In the genomic region with DNA sequence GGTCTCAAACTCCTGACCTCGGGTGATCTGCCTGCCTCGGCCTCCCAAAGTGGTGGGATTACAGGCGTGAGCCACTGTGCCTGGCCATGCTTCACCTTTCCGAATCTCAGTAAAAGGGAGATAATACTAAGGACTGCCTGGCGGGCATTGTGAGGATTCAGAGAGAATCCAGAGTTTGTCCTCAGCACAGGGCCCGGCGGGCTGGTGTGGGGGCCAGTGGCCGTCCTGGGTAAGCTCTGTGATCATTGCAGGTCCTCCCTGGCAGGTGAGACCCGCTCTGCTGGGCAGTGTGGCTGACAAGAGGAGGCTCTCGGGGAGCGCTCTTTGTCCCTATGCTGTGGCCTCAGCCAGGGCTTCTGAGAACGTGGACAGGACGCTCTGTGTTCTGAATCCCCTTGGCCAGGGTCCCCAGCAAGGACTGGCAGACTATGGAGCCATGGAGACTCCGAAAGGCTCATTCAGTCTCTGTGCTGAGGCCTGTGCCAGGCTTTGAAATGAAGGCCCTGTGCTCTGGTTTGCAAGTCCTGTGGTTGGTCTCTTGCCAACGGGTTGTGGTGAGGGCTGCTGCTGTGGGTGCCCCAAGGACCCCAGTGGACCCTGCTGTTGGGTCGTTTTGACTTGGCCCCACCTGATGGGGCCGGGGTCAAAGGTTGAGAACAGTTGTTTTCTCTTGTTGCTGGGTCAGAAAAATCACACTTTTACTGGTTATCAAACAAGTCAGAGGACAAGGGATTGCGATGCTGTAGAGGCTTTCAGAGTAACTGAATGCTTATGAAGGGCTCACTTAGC, we compare ENCODE assay signal across 12 cellular contexts. TPM values are rescaled to one million over a fixed set of nuclear protein-coding genes. Genes with fewer than 3 reads are reported as not detected.
DNase-seq lines count a peak whose midpoint lies in the region; ATAC-seq and TF ChIP-seq lines count a peak whose summit lies in the region.
"Had no signal": no experiment of that assay in that cellular context is flagged by ENCODE, and none has a peak within 500 bp of the region (broad histone marks: within the 10 kb centered on the region; RNA-seq: fewer than 3 reads in every experiment).

No MANE protein-coding gene starts in this region.

- no peaks in the 10 kb centered on the region for H3K9me3 ChIP-seq in cardiac muscle cell (ENCODE audit: low read depth)
- H3K9me3 ChIP-seq in adipocyte (ENCODE audit: control insufficient read depth, low read length): no peaks in the 10 kb centered on the region
- no peaks in the 10 kb centered on the region for H3K9me3 ChIP-seq in tibial nerve

- intact Hi-C loops in Right ventricle myocardium superior (cut with DNase I): no loop called here

- H3K4me1 ChIP-seq in cardiac muscle cell (ENCODE audit: low read depth) (peaks cover 42% of the 10 kb centered on the region), adipocyte (ENCODE audit: control insufficient read depth, insufficient read depth, low read length) (peaks cover 31% of the 10 kb centered on the region), tibial nerve (peaks cover 0 to 58% (median 24%) of the 10 kb centered on the region in 4 donors)

- peaks cover 21% of the 10 kb centered on the region for H3K4me1 Mint-ChIP-seq in memory B cell

- no peak for ATAC-seq in Right ventricle myocardium superior (ENCODE audit: poor library complexity)
- no peak for ATAC-seq in memory B cell (ENCODE audit: low read depth)

- WGBS in tibial nerve, 2 donors: 72 to 76% methylated on average over 16 to 18 of the region's 18 CpGs

- peaks cover 4% of the 10 kb centered on the region for H3K36me3 ChIP-seq in cardiac muscle cell
- peaks cover 15% of the 10 kb centered on the region for H3K36me3 ChIP-seq in adipocyte (ENCODE audit: control insufficient read depth, insufficient read depth, low read length, severe bottlenecking)
- peaks cover 0 to 24% (median 0%) of the 10 kb centered on the region in 3 donors for H3K36me3 ChIP-seq in tibial nerve

- H3K9me3 Mint-ChIP-seq in memory B cell: no peaks in the 10 kb centered on the region

- no peaks in the 10 kb centered on the region for H3K27me3 Mint-ChIP-seq in memory B cell

- peak overlapping the region; percentile 15 for H3K9ac ChIP-seq in adipocyte (ENCODE audit: low read length)

- H3K4me3 Mint-ChIP-seq in memory B cell: peak overlapping the region; percentile 85

- H3K27me3 ChIP-seq in cardiac muscle cell (no peaks in the 10 kb centered on the region), adipocyte (replicated peaks; ENCODE audit: control insufficient read depth, insufficient read depth, low read length) (no peaks in the 10 kb centered on the region), tibial nerve (no peaks in the 10 kb centered on the region)

- H3K27ac ChIP-seq in cardiac muscle cell (peak overlapping the region; percentile 47), tibial nerve (peak overlapping the region in 3 of 4 donors; percentile 95 to 100 (median 98))
- H3K27ac ChIP-seq: C4-2B had no signal

- no peak for TF ChIP-seq EP300 in tibial nerve (IDR thresholded peaks at IDR 0.05)

- peak overlapping the region; percentile 94 for H3K27ac Mint-ChIP-seq in memory B cell

- H3K4me3 ChIP-seq in cardiac muscle cell: no peak overlapping the region
- no peak overlapping the region for H3K4me3 ChIP-seq in adipocyte (ENCODE audit: low read length)
- no peak overlapping the region for H3K4me3 ChIP-seq in tibial nerve

- no peak for TF ChIP-seq CTCF in cardiac muscle cell (IDR thresholded peaks at IDR 0.05; ENCODE audit: low read depth, low read length)
- no peak for TF ChIP-seq CTCF in tibial nerve (IDR thresholded peaks at IDR 0.05)

- DNase-seq in cardiac muscle cell (ENCODE audit: low read depth in 1 of 2, low spot score in 1 of 2) (no peak), Right ventricle myocardium superior (no peak), adipocyte (ENCODE audit: low read depth) (no peak), memory B cell (ENCODE audit: low spot score in 2 of 2) (no peak), tibial nerve (ENCODE audit: low spot score in 2 of 2) (no peak), NCI-H2107 treated with DMSO at 0.1 percent for 48 hours (lab: John Stamatoyannopoulos, UW; ENCODE audit: unreplicated experiment) (no peak), SK-N-DZ (ENCODE audit: low spot score) (no peak), HT-29 (ENCODE audit: low spot score) (no peak)
- DNase-seq: NCI-H1436 treated with DMSO at 0.1 percent for 48 hours had no signal

- peaks cover 4% of the 10 kb centered on the region for H3K36me3 Mint-ChIP-seq in memory B cell

- TF ChIP-seq POLR2A in tibial nerve (IDR thresholded peaks at IDR 0.05): no peak

RNA-seq across cellular contexts. Expression of gene TPCN2, which starts 2.1 kb away (rescaled TPM):
- total RNA-seq in cardiac muscle cell (25.5 and 39.4 TPM in 2 replicates), Right ventricle myocardium superior (7.6 TPM), tibial nerve (10 to 100 TPM; 27.1 to 36.1 (median 31.3) TPM)
- 42.2 and 50.1 TPM in 2 replicates for polyA plus RNA-seq in cardiac muscle cell
- polyA plus RNA-seq in SK-N-DZ (2014; cell fraction: cytosol; rRNA removed): 7.5 and 9.4 TPM in 2 replicates
- polyA plus RNA-seq in SK-N-DZ (2014; cell fraction: nucleus; rRNA removed): 40.5 and 50.6 TPM in 2 replicates
- 21.9 and 25.1 TPM in 2 replicates for total RNA-seq in HT-29 (2014; rRNA removed; shearing (Covaris generic))

RNA-seq across cellular contexts. Expression of gene MRGPRF, which starts 37.7 kb away (rescaled TPM):
- 11.2 and 13.8 TPM in 2 replicates for total RNA-seq in cardiac muscle cell
- 9.3 and 9.7 TPM in 2 replicates for polyA plus RNA-seq in cardiac muscle cell
- total RNA-seq in Right ventricle myocardium superior: 4.9 TPM
- 10 to 100 TPM; 34.2 to 67.9 (median 46.3) TPM for total RNA-seq in tibial nerve
- 0.18 TPM in 1 of 2 replicates, not detected in the other for polyA plus RNA-seq in SK-N-DZ (2014; cell fraction: cytosol; rRNA removed)
- polyA plus RNA-seq in SK-N-DZ (2014; cell fraction: nucleus; rRNA removed): not detected in 2 replicates
- 0.05 TPM in 2 replicates for total RNA-seq in HT-29 (2014; rRNA removed; shearing (Covaris generic))
- total RNA-seq: endothelial cell of umbilical vein, H4 had no signal
- polyA plus RNA-seq: endothelial cell of umbilical vein had no signal
